11 cellular contexts compared by ENCODE assay signal in genomic region chr2:190563109-190563508, GRCh38. TPM values are rescaled to one million over a fixed set of nuclear protein-coding genes. Genes with fewer than 3 reads are reported as not detected.
DNase-seq lines count a peak whose midpoint lies in the region; ATAC-seq and TF ChIP-seq lines count a peak whose summit lies in the region.
"Had no signal": no experiment of that assay in that cellular context is flagged by ENCODE, and none has a peak within 500 bp of the region (broad histone marks: within the 10 kb centered on the region; RNA-seq: fewer than 3 reads in every experiment).

No MANE protein-coding gene starts in this region.

- no peaks in the 10 kb centered on the region for H3K23me2 ChIP-seq in H9 (ENCODE audit: insufficient read length, low read depth, low read length, poor library complexity, severe bottlenecking)

- no peak overlapping the region for H3K18ac ChIP-seq in H9 (ENCODE audit: insufficient read length, low read depth, low read length)

- H3T11ph ChIP-seq in H9 (ENCODE audit: low read length), result no peak overlapping the region

- H2AK5ac ChIP-seq in H9 (ENCODE audit: insufficient read length, low read length), result no peak overlapping the region

- ATAC-seq in activated CD4-positive, alpha-beta T cell treated with anti-CD3 and anti-CD28 coated beads for 36 hours, result peak; percentile 33

- peaks cover 5% of the 10 kb centered on the region; the same call in 1 of the 2 replicates for H3K4me1 ChIP-seq in H9 (ENCODE audit: insufficient read depth, low read length)

- H3K4me3 Mint-ChIP-seq in H9, result peak overlapping the region in 1 of 2 experiments; percentile 12; a peak in 1 of 5 replicates
- H3K4me3 Mint-ChIP-seq in activated CD4-positive, alpha-beta T cell treated with anti-CD3 and anti-CD28 coated beads for 36 hours, result no peak overlapping the region
- H3K4me3 Mint-ChIP-seq: nephron had no signal

- H4K5ac ChIP-seq in H9 (ENCODE audit: insufficient read length, low read depth, low read length), result no peak overlapping the region

- H3K14ac ChIP-seq in H9 (ENCODE audit: insufficient read depth, low read length), result no peak overlapping the region; the same call in 1 of the 2 replicates

- H2BK120ac ChIP-seq in H9 (ENCODE audit: low read depth, low read length, poor library complexity, severe bottlenecking), result no peak overlapping the region

- no peak overlapping the region for H2BK12ac ChIP-seq in H9 (ENCODE audit: insufficient read length, low read depth, low read length)

- H4K8ac ChIP-seq in H9 (replicated peaks; ENCODE audit: insufficient read length, low read depth, low read length), result no peak overlapping the region

- H3K27ac Mint-ChIP-seq in H9, result peak overlapping the region; percentile 8 to 81 (median 20); a peak in 3 of 7 replicates
- H3K27ac Mint-ChIP-seq in activated CD4-positive, alpha-beta T cell treated with anti-CD3 and anti-CD28 coated beads for 36 hours, result peak overlapping the region; percentile 68
- H3K27ac Mint-ChIP-seq: nephron had no signal

- peaks cover 9 to 13% of the 10 kb centered on the region in 2 experiments for H3K9me3 Mint-ChIP-seq in H9
- H3K9me3 Mint-ChIP-seq in activated CD4-positive, alpha-beta T cell treated with anti-CD3 and anti-CD28 coated beads for 36 hours (ENCODE audit: low read depth), result peaks cover 19% of the 10 kb centered on the region

- DNase-seq in H9 (no peak), epithelial cell of esophagus (ENCODE audit: low read depth) (peak; percentile 36), GF-D8 (lab: John Stamatoyannopoulos, UW) (no peak), NCI-H1436 treated with DMSO at 0.1 percent for 48 hours (lab: John Stamatoyannopoulos, UW) (no peak), SK-N-DZ (ENCODE audit: low spot score) (no peak), HK-2 (ENCODE audit: unreplicated experiment) (no peak)
- peak; percentile 56 for DNase-seq in activated CD4-positive, alpha-beta T cell treated with anti-CD3 and anti-CD28 coated beads for 36 hours
- peak; percentile 67 to 84 for DNase-seq in stimulated activated CD8-positive, alpha-beta memory T cell treated with anti-CD3 and anti-CD28 coated beads, Interleukin-15, amount 100 ng/mL, for 4 hours (ENCODE audit: low read depth in 2 of 2)
- DNase-seq: DMS153, NCI-H2081 had no signal

- H3K4me2 ChIP-seq in H9 (ENCODE audit: insufficient read depth, insufficient read length, low read length), result no peak overlapping the region

- H2BK5ac ChIP-seq in H9 (ENCODE audit: insufficient read length, low read length), result no peak overlapping the region

- TF ChIP-seq CTCF in H9 (conservative IDR thresholded peaks at IDR 0.05) (no peak), epithelial cell of esophagus (IDR thresholded peaks at IDR 0.05; ENCODE audit: insufficient read depth, low read depth, low read length, missing control alignments) (no peak)

- H3K9ac ChIP-seq in H9 (ENCODE audit: extremely low read depth, insufficient read length, low read length), result no peak overlapping the region

- H3K79me2 ChIP-seq in H9 (ENCODE audit: insufficient read depth, low read length), result no peaks in the 10 kb centered on the region

- no peaks in the 10 kb centered on the region for H3K27me3 Mint-ChIP-seq in H9 (ENCODE audit: low read depth)
- H3K27me3 Mint-ChIP-seq in activated CD4-positive, alpha-beta T cell treated with anti-CD3 and anti-CD28 coated beads for 36 hours, result no peaks in the 10 kb centered on the region

- H3K4me3 ChIP-seq in epithelial cell of esophagus (ENCODE audit: low read length), result no peak overlapping the region

- no peak overlapping the region for H4K91ac ChIP-seq in H9 (ENCODE audit: insufficient read length, low read depth, low read length)

- no peak overlapping the region for H3K23ac ChIP-seq in H9 (ENCODE audit: insufficient read length, low read depth, low read length)

- peaks cover 2 to 10% (median 8%) of the 10 kb centered on the region in 3 experiments; a peak in 6 of 7 replicates for H3K36me3 Mint-ChIP-seq in H9 (ENCODE audit: insufficient read depth in 1 of 3, low read depth in 3 of 3)
- H3K36me3 Mint-ChIP-seq in activated CD4-positive, alpha-beta T cell treated with anti-CD3 and anti-CD28 coated beads for 36 hours (ENCODE audit: low read depth), result peaks cover 13% of the 10 kb centered on the region

- no peak overlapping the region for H2BK15ac ChIP-seq in H9 (ENCODE audit: low read depth, low read length)

- no peaks in the 10 kb centered on the region for H4K20me1 ChIP-seq in H9 (ENCODE audit: control insufficient read depth, insufficient read depth, insufficient read length)

- no peak overlapping the region for H3K27ac ChIP-seq in H9 (ENCODE audit: insufficient read length, low read depth, low read length)

- H3K9me3 ChIP-seq in H9 (ENCODE audit: control insufficient read depth, low read depth, low read length), result no peaks in the 10 kb centered on the region

- no peak overlapping the region for H2AFZ ChIP-seq in H9 (ENCODE audit: low read length)

- H3K4me1 Mint-ChIP-seq in H9, result peaks cover 21 to 25% of the 10 kb centered on the region in 2 experiments
- peaks cover 20% of the 10 kb centered on the region for H3K4me1 Mint-ChIP-seq in activated CD4-positive, alpha-beta T cell treated with anti-CD3 and anti-CD28 coated beads for 36 hours
- H3K4me1 Mint-ChIP-seq: nephron had no signal

- H3K56ac ChIP-seq in H9 (ENCODE audit: insufficient read length, low read depth, low read length), result no peak overlapping the region

- WGBS in H9 (ENCODE audit: extremely low coverage, insufficient read length, low lambda C conversion rate), result no CpG with 5 or more reads among the region's 8 CpGs

- no peaks in the 10 kb centered on the region for H3K27me3 ChIP-seq in H9 (ENCODE audit: insufficient read depth, low read length)

- H2BK20ac ChIP-seq in H9 (ENCODE audit: low read depth, low read length, poor library complexity, severe bottlenecking), result no peak overlapping the region

- intact Hi-C loops in activated CD4-positive, alpha-beta T cell treated with anti-CD3 and anti-CD28 coated beads for 36 hours (cut with DNase I, micrococcal nuclease), result no loop called here

- no peak overlapping the region for H3K4ac ChIP-seq in H9 (ENCODE audit: low read depth, low read length)

- H3K79me1 ChIP-seq in H9 (ENCODE audit: insufficient read depth, low read depth, low read length, poor library complexity, severe bottlenecking), result no peaks in the 10 kb centered on the region

- CTCF ChIA-PET in activated CD4-positive, alpha-beta T cell treated with anti-CD3 and anti-CD28 coated beads for 36 hours (lab: Charles Lee), result interaction anchor here (1.2 to 1.6 kb wide), 3 partner anchors 11 to 287 kb away, joined by 3 to 8 read pairs (median 5); no protein-coding TSS in a partner anchor

- POLR2A ChIA-PET in activated CD4-positive, alpha-beta T cell treated with anti-CD3 and anti-CD28 coated beads for 36 hours (lab: Charles Lee), result no interaction called here

RNA-seq across cellular contexts. Expression of gene NEMP2, which starts 28.6 kb away (rescaled TPM):
- 5.3 and 6.6 TPM in 2 replicates for total RNA-seq in H9 (2021)
- total RNA-seq in activated CD4-positive, alpha-beta T cell treated with anti-CD3 and anti-CD28 coated beads for 36 hours, result 10 to 100 TPM; 24.6 to 25.1 TPM
- polyA plus RNA-seq in SK-N-DZ (2014; cell fraction: cytosol; rRNA removed), result 5.9 and 9.6 TPM in 2 replicates
- 4.7 and 9.8 TPM in 2 replicates for polyA plus RNA-seq in SK-N-DZ (2014; cell fraction: nucleus; rRNA removed)

Comparison
In these comparisons a context has a peak if more than half of its experiments do, and no peak if none do; other contexts are left out.
1. DNase-seq: peak in activated CD4-positive, alpha-beta T cell treated with anti-CD3 and anti-CD28 coated beads for 36 hours (single experiment), epithelial cell of esophagus (single experiment) and stimulated activated CD8-positive, alpha-beta memory T cell treated with anti-CD3 and anti-CD28 coated beads, Interleukin-15, amount 100 ng/mL, for 4 hours (2 of 2); none in H9 (single experiment), GF-D8 (single experiment), NCI-H1436 treated with DMSO at 0.1 percent for 48 hours (single experiment), SK-N-DZ (single experiment) and HK-2 (single experiment).